ENCODE assay signal across 1 cellular context in genomic region chr4:81471361-81472248, GRCh38.
TF ChIP-seq lines count a peak whose summit lies in the region.

Gene RASGEF1B, minus strand, starts transcription at chr4:81471907. Its CDS starts 12,399 bp downstream, at chr4:81459508.

TF ChIP-seq in HepG2, 621 proteins besides CTCF, POLR2A, EP300 and RAD21 (continued from another document and continues in another):
- TF ChIP-seq MAX (IDR thresholded peaks at IDR 0.05) (peak; percentile 66), ZNF292 (CRISPR knock-in tag; IDR thresholded peaks at IDR 0.05; ENCODE audit: borderline replicate concordance, low read depth) (0 out of 2 replicates have a peak, but pooled peaks have one; percentile 25), SALL1 (CRISPR knock-in tag; IDR thresholded peaks at IDR 0.05) (0 out of 2 replicates have a peak, but pooled peaks have one; percentile 14), RXRB (CRISPR knock-in tag; IDR thresholded peaks at IDR 0.05; ENCODE audit: borderline replicate concordance) (no peak), ZNF850 (CRISPR knock-in tag; conservative IDR thresholded peaks at IDR 0.05) (0 out of 2 replicates have a peak, but pooled peaks have one; percentile 48), DNMT1 (CRISPR knock-in tag; IDR thresholded peaks at IDR 0.05) (0 out of 2 replicates have a peak, but pooled peaks have one; percentile 12), HDAC1 (CRISPR knock-in tag; IDR thresholded peaks at IDR 0.05) (peak; percentile 54; the same call in 1 of the 2 replicates), HMG20B (CRISPR knock-in tag; conservative IDR thresholded peaks at IDR 0.05) (no peak), ZBTB43 (CRISPR knock-in tag; conservative IDR thresholded peaks at IDR 0.05) (no peak), ZNF574 (CRISPR knock-in tag; IDR thresholded peaks at IDR 0.05) (peak; percentile 53), ZMYM4 (CRISPR knock-in tag; IDR thresholded peaks at IDR 0.05) (peak; percentile 9; the same call in 1 of the 2 replicates), ARNT2 (CRISPR knock-in tag; IDR thresholded peaks at IDR 0.05; ENCODE audit: low read depth) (peak; percentile 69; the same call in 1 of the 2 replicates), KIAA2018 (CRISPR knock-in tag; IDR thresholded peaks at IDR 0.05; ENCODE audit: borderline replicate concordance) (no peak), SATB2 (CRISPR knock-in tag; IDR thresholded peaks at IDR 0.05) (no peak), HNRNPK (IDR thresholded peaks at IDR 0.05; ENCODE audit: low read depth, low read length, poor library complexity, severe bottlenecking) (no peak), ZNF503 (CRISPR knock-in tag; IDR thresholded peaks at IDR 0.05) (no peak), ZNF563 (CRISPR knock-in tag; IDR thresholded peaks at IDR 0.05) (peak; percentile 42; the same call in 1 of the 2 replicates), PHF21A (CRISPR knock-in tag; IDR thresholded peaks at IDR 0.05) (no peak), LCORL (IDR thresholded peaks at IDR 0.05) (no peak), LCORL (CRISPR knock-in tag; IDR thresholded peaks at IDR 0.05) (0 out of 2 replicates have a peak, but pooled peaks have one; percentile 12), GATAD1 (CRISPR knock-in tag; IDR thresholded peaks at IDR 0.05) (no peak), RBM39 (IDR thresholded peaks at IDR 0.05; ENCODE audit: low read depth, low read length, poor library complexity, severe bottlenecking) (no peak), MXD4 (CRISPR knock-in tag; IDR thresholded peaks at IDR 0.05) (no peak), POGZ (CRISPR knock-in tag; IDR thresholded peaks at IDR 0.05) (0 out of 2 replicates have a peak, but pooled peaks have one; percentile 25), SRSF4 (IDR thresholded peaks at IDR 0.05; ENCODE audit: low read depth, low read length, poor library complexity, severe bottlenecking) (no peak), FOXA1 (IDR thresholded peaks at IDR 0.05) (no peak), FOXA1 (CRISPR knock-in tag; IDR thresholded peaks at IDR 0.05) (no peak), UBTF (CRISPR knock-in tag; IDR thresholded peaks at IDR 0.05) (peak; percentile 62), JUN (CRISPR knock-in tag; IDR thresholded peaks at IDR 0.05) (no peak), ATF5 (CRISPR knock-in tag; IDR thresholded peaks at IDR 0.05; ENCODE audit: low read depth) (no peak), ZNF350 (CRISPR knock-in tag; IDR thresholded peaks at IDR 0.05; ENCODE audit: borderline replicate concordance, low read depth) (no peak), HNRNPLL (IDR thresholded peaks at IDR 0.05; ENCODE audit: low read depth, low read length, poor library complexity, severe bottlenecking) (peak; percentile 29), GABPB1 (CRISPR knock-in tag; IDR thresholded peaks at IDR 0.05) (peak; percentile 34; the same call in 1 of the 2 replicates), KAT2B (IDR thresholded peaks at IDR 0.05; ENCODE audit: borderline replicate concordance, low read depth, low read length) (no peak), ZNF800 (CRISPR knock-in tag; IDR thresholded peaks at IDR 0.05) (peak; percentile 98), ZNF672 (CRISPR knock-in tag; IDR thresholded peaks at IDR 0.05) (no peak), POGK (CRISPR knock-in tag; conservative IDR thresholded peaks at IDR 0.05) (0 out of 2 replicates have a peak, but pooled peaks have one; percentile 30), SALL2 (CRISPR knock-in tag; IDR thresholded peaks at IDR 0.05) (peak; percentile 32; the same call in 1 of the 2 replicates)
